Comparison of ENCODE assay signal across 9 cellular contexts in genomic region chr4:687975-688694, GRCh38. TPM values are rescaled to one million over a fixed set of nuclear protein-coding genes. Genes with fewer than 3 reads are reported as not detected.
DNase-seq lines count a peak whose midpoint lies in the region; ATAC-seq and TF ChIP-seq lines count a peak whose summit lies in the region.
"Had no signal": no experiment of that assay in that cellular context is flagged by ENCODE, and none has a peak within 500 bp of the region (broad histone marks: within the 10 kb centered on the region; RNA-seq: fewer than 3 reads in every experiment).

No MANE protein-coding gene starts in this region.

- intact Hi-C loops in activated CD8-positive, alpha-beta T cell treated with anti-CD3 and anti-CD28 coated beads for 36 hours (cut with micrococcal nuclease): no loop called here
- intact Hi-C loops in transverse colon (cut with DNase I; ENCODE audit: low total_unique reads): no loop called here

- POLR2A ChIA-PET in activated CD8-positive, alpha-beta T cell treated with anti-CD3 and anti-CD28 coated beads for 36 hours (lab: Charles Lee): interaction anchor here (1.3 kb wide), 1 partner anchor 16 kb away, joined by 3 read pairs; no protein-coding TSS in a partner anchor
- POLR2A ChIA-PET in activated CD8-positive, alpha-beta T cell treated with anti-CD3 and anti-CD28 coated beads, Interleukin-2, amount 10 ng/mL, durations not matched to agents 7 days and 5 days (lab: Charles Lee): interaction anchor here (0.9 kb wide), 1 partner anchor 24 kb away, joined by 3 read pairs; no protein-coding TSS in a partner anchor

- TF ChIP-seq EP300 in transverse colon (IDR thresholded peaks at IDR 0.05; ENCODE audit: low read depth): no peak

- peak overlapping the region; percentile 76 to 87 (median 78) for H3K27ac ChIP-seq in transverse colon

- no peak overlapping the region for H3K4me3 Mint-ChIP-seq in activated CD8-positive, alpha-beta T cell treated with anti-CD3 and anti-CD28 coated beads for 36 hours
- H3K4me3 Mint-ChIP-seq in activated CD8-positive, alpha-beta T cell treated with anti-CD3 and anti-CD28 coated beads, Interleukin-2, amount 10 ng/mL, durations not matched to agents 7 days and 5 days: no peak overlapping the region
- peak overlapping the region; percentile 29 for H3K4me3 Mint-ChIP-seq in memory B cell

- no peaks in the 10 kb centered on the region for H3K4me1 Mint-ChIP-seq in activated CD8-positive, alpha-beta T cell treated with anti-CD3 and anti-CD28 coated beads for 36 hours (ENCODE audit: low read depth)
- H3K4me1 Mint-ChIP-seq in activated CD8-positive, alpha-beta T cell treated with anti-CD3 and anti-CD28 coated beads, Interleukin-2, amount 10 ng/mL, durations not matched to agents 7 days and 5 days (ENCODE audit: low read depth): peaks cover 12% of the 10 kb centered on the region
- H3K4me1 Mint-ChIP-seq in memory B cell: peaks cover 5% of the 10 kb centered on the region

- H3K4me3 ChIP-seq in epithelial cell of esophagus (ENCODE audit: low read length) (no peak overlapping the region), transverse colon (peak overlapping the region; percentile 12 to 47 (median 38))

- WGBS in transverse colon (ENCODE audit: low coverage in 1 of 2), 2 donors: 72% methylated on average over 21 of the region's 23 CpGs; no CpG with 5 or more reads in 1 of the 2 donors

- peaks cover 16 to 44% (median 38%) of the 10 kb centered on the region in 4 donors for H3K4me1 ChIP-seq in transverse colon

- H3K27me3 ChIP-seq in transverse colon: no peaks in the 10 kb centered on the region

- CTCF ChIA-PET in activated CD8-positive, alpha-beta T cell treated with anti-CD3 and anti-CD28 coated beads for 36 hours (lab: Charles Lee): no interaction called here
- CTCF ChIA-PET in activated CD8-positive, alpha-beta T cell treated with anti-CD3 and anti-CD28 coated beads, Interleukin-2, amount 10 ng/mL, durations not matched to agents 7 days and 5 days (lab: Charles Lee): interaction anchor here (1.1 kb wide), 1 partner anchor 9 kb away, joined by 4 read pairs; no protein-coding TSS in a partner anchor

- no peaks in the 10 kb centered on the region for H3K9me3 ChIP-seq in transverse colon

- in situ Hi-C loops in transverse colon (cut with MboI; ENCODE audit: low pct_ligation_motif_present in 1 of 4, low pct_unique_long_range_greater_than_20kb in 1 of 4, low sequenced_read_pairs in 3 of 4): no loop called here

- no peaks in the 10 kb centered on the region for H3K9me3 Mint-ChIP-seq in activated CD8-positive, alpha-beta T cell treated with anti-CD3 and anti-CD28 coated beads for 36 hours
- no peaks in the 10 kb centered on the region for H3K9me3 Mint-ChIP-seq in activated CD8-positive, alpha-beta T cell treated with anti-CD3 and anti-CD28 coated beads, Interleukin-2, amount 10 ng/mL, durations not matched to agents 7 days and 5 days (ENCODE audit: insufficient read depth)
- H3K9me3 Mint-ChIP-seq in memory B cell: no peaks in the 10 kb centered on the region

- TF ChIP-seq POLR2A in transverse colon (IDR thresholded peaks at IDR 0.05): no peak

- H3K27me3 Mint-ChIP-seq in activated CD8-positive, alpha-beta T cell treated with anti-CD3 and anti-CD28 coated beads for 36 hours: peaks cover 12% of the 10 kb centered on the region
- peaks cover 12% of the 10 kb centered on the region for H3K27me3 Mint-ChIP-seq in activated CD8-positive, alpha-beta T cell treated with anti-CD3 and anti-CD28 coated beads, Interleukin-2, amount 10 ng/mL, durations not matched to agents 7 days and 5 days (ENCODE audit: low read depth)
- H3K27me3 Mint-ChIP-seq in memory B cell: peaks cover 9% of the 10 kb centered on the region

- no peak for TF ChIP-seq CTCF in activated CD8-positive, alpha-beta T cell treated with anti-CD3 and anti-CD28 coated beads for 36 hours (IDR thresholded peaks at IDR 0.05)
- TF ChIP-seq CTCF in epithelial cell of esophagus (IDR thresholded peaks at IDR 0.05; ENCODE audit: insufficient read depth, low read depth, low read length, missing control alignments) (no peak), transverse colon (IDR thresholded peaks at IDR 0.05) (no peak)

- ATAC-seq in activated CD8-positive, alpha-beta T cell treated with anti-CD3 and anti-CD28 coated beads for 36 hours: peak; percentile 9
- ATAC-seq in activated CD8-positive, alpha-beta T cell treated with anti-CD3 and anti-CD28 coated beads, Interleukin-2, amount 10 ng/mL, durations not matched to agents 7 days and 5 days: no peak
- ATAC-seq in memory B cell (ENCODE audit: low read depth): no peak

- no peak overlapping the region for H3K27ac Mint-ChIP-seq in activated CD8-positive, alpha-beta T cell treated with anti-CD3 and anti-CD28 coated beads for 36 hours
- H3K27ac Mint-ChIP-seq in activated CD8-positive, alpha-beta T cell treated with anti-CD3 and anti-CD28 coated beads, Interleukin-2, amount 10 ng/mL, durations not matched to agents 7 days and 5 days: no peak overlapping the region
- no peak overlapping the region for H3K27ac Mint-ChIP-seq in memory B cell

- no peaks in the 10 kb centered on the region for H3K36me3 Mint-ChIP-seq in activated CD8-positive, alpha-beta T cell treated with anti-CD3 and anti-CD28 coated beads for 36 hours (ENCODE audit: low read depth)
- H3K36me3 Mint-ChIP-seq in activated CD8-positive, alpha-beta T cell treated with anti-CD3 and anti-CD28 coated beads, Interleukin-2, amount 10 ng/mL, durations not matched to agents 7 days and 5 days (ENCODE audit: low read depth): no peaks in the 10 kb centered on the region
- H3K36me3 Mint-ChIP-seq in memory B cell: no peaks in the 10 kb centered on the region

- DNase-seq in activated CD8-positive, alpha-beta T cell treated with anti-CD3 and anti-CD28 coated beads for 36 hours: no peak
- DNase-seq in activated CD8-positive, alpha-beta T cell treated with anti-CD3 and anti-CD28 coated beads, Interleukin-2, amount 10 ng/mL, durations not matched to agents 7 days and 5 days: no peak
- DNase-seq in epithelial cell of esophagus (ENCODE audit: low read depth) (peak; percentile 26), memory B cell (ENCODE audit: low spot score in 2 of 2) (no peak), transverse colon (no peak), activated gamma-delta T cell treated with Interleukin-2 at 50 U/mL for 16 hours (no peak), NCI-H128 (lab: John Stamatoyannopoulos, UW; ENCODE audit: unreplicated experiment) (no peak), SIG-M5 (lab: John Stamatoyannopoulos, UW) (no peak)
- DNase-seq: NCI-H1105 treated with DMSO at 0.1 percent for 48 hours had no signal

- H3K36me3 ChIP-seq in transverse colon: no peaks in the 10 kb centered on the region

RNA-seq across cellular contexts. Expression of gene SLC49A3, which starts 0.8 kb away (rescaled TPM):
- under 1 TPM in 1 of 2 experiments, not detected in 1; 0.23 TPM for total RNA-seq in activated CD8-positive, alpha-beta T cell treated with anti-CD3 and anti-CD28 coated beads for 36 hours
- under 1 TPM; 0.37 to 0.89 TPM for total RNA-seq in activated CD8-positive, alpha-beta T cell treated with anti-CD3 and anti-CD28 coated beads, Interleukin-2, amount 10 ng/mL, durations not matched to agents 7 days and 5 days
- total RNA-seq in transverse colon: 10 to 100 TPM in 2 of 4 donors, 1 to 10 TPM in 2; 1.2 to 17.6 (median 9.2) TPM

RNA-seq across cellular contexts. Expression of gene MYL5, which starts 13.8 kb away (rescaled TPM):
- 10 to 100 TPM; 14.7 to 17.8 TPM for total RNA-seq in activated CD8-positive, alpha-beta T cell treated with anti-CD3 and anti-CD28 coated beads for 36 hours
- 10 to 100 TPM; 11.6 to 19.3 TPM for total RNA-seq in activated CD8-positive, alpha-beta T cell treated with anti-CD3 and anti-CD28 coated beads, Interleukin-2, amount 10 ng/mL, durations not matched to agents 7 days and 5 days
- total RNA-seq in transverse colon: 100 to 1,000 TPM in 1 of 4 donors, 10 to 100 TPM in 3; 20.3 to 199 (median 33.4) TPM

RNA-seq across cellular contexts. Expression of gene ATP5ME, which starts 14.1 kb away (rescaled TPM):
- 100 to 1,000 TPM; 221 to 234 TPM for total RNA-seq in activated CD8-positive, alpha-beta T cell treated with anti-CD3 and anti-CD28 coated beads for 36 hours
- 100 to 1,000 TPM; 243 to 267 TPM for total RNA-seq in activated CD8-positive, alpha-beta T cell treated with anti-CD3 and anti-CD28 coated beads, Interleukin-2, amount 10 ng/mL, durations not matched to agents 7 days and 5 days
- total RNA-seq in transverse colon: 100 to 1,000 TPM in 2 of 4 donors, 10 to 100 TPM in 1, not detected in 1; 52.0 to 152 (median 148) TPM

RNA-seq across cellular contexts. Expression of gene PCGF3, which starts 17.5 kb away (rescaled TPM):
- total RNA-seq in activated CD8-positive, alpha-beta T cell treated with anti-CD3 and anti-CD28 coated beads for 36 hours: 10 to 100 TPM; 23.9 to 25.6 TPM
- total RNA-seq in activated CD8-positive, alpha-beta T cell treated with anti-CD3 and anti-CD28 coated beads, Interleukin-2, amount 10 ng/mL, durations not matched to agents 7 days and 5 days: 10 to 100 TPM; 33.5 to 36.2 TPM
- 100 to 1,000 TPM in 2 of 4 donors, 10 to 100 TPM in 2; 56.5 to 256 (median 97.2) TPM for total RNA-seq in transverse colon
